In the genomic region with DNA sequence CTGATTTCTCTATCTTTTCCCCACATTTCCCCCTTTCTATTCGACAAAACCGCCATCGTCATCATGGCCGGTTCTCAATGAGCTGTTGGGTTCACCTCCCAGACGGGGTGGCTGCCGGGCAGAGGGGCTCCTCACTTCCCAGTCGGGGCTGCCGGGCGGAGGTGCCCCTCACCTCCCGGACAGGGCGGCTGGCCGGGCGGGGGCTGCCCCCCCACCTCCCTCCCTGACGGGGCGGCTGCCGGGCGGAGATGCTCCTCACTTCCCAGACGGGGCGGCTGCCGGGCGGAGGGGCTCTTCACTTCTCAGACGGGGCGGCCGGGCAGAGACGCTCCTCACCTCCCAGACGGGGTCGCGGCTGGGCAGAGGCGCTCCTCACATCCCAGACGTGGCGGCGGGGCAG, we compare ENCODE assay signal across 7 cellular contexts. TPM values are rescaled to one million over a fixed set of nuclear protein-coding genes. Genes with fewer than 3 reads are reported as not detected.
"Had no signal": no experiment of that assay in that cellular context is flagged by ENCODE, and none has a peak within 500 bp of the region (broad histone marks: within the 10 kb centered on the region; RNA-seq: fewer than 3 reads in every experiment).

No MANE protein-coding gene starts in this region.

RNA-seq across cellular contexts. Expression of a gene that starts 45.3 kb away (rescaled TPM):
- total RNA-seq: GM23248, GM23338, H1, H4, H7, H9, HFFc6 had no signal

RNA-seq across cellular contexts. Expression of a gene that starts 47.6 kb away (rescaled TPM):
- total RNA-seq: GM23338 had no signal

RNA-seq across cellular contexts. Expression of a gene that starts 53.2 kb away (rescaled TPM):
- total RNA-seq: GM23248, H1, H4, H7, H9, HFFc6 had no signal

RNA-seq across cellular contexts. Expression of a gene that starts 56.8 kb away (rescaled TPM):
- total RNA-seq: GM23248, GM23338, H1, H4, H7, H9, HFFc6 had no signal
